Comparison of ENCODE assay signal across 17 cellular contexts in the genomic region with DNA sequence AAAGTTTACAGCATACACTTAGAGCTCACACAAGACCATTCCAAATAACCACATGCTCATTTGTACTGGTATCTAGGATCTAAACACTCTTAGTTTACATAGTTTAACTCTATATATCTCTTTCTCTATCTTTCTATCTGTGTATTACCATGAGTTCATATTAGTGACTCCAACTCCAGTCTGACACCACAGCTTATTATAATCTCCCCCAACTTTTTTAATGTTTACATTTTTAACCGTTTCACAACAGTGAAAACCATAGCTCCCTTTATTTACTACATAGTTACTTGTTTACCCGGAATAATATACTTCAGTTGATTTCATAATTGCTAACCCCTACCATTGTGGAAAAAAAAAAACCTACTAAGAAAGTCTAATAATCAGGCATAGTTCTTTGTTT.
"Had no signal": no experiment of that assay in that cellular context is flagged by ENCODE, and none has a peak within 500 bp of the region (broad histone marks: within the 10 kb centered on the region; RNA-seq: fewer than 3 reads in every experiment).

No MANE protein-coding gene starts in this region.

- H3K4me1 ChIP-seq: esophagus squamous epithelium, foreskin keratinocyte, gastroesophageal sphincter, heart left ventricle, left lung, lower lobe of right lung had no signal

- H3K9me3 ChIP-seq: esophagus squamous epithelium, lower lobe of right lung had no signal

- H3K4me3 ChIP-seq: coronary artery, dorsolateral prefrontal cortex, esophagus squamous epithelium, gastroesophageal sphincter, heart left ventricle, hepatocyte, left lung, lower lobe of right lung had no signal

- H3K79me2 ChIP-seq: hepatocyte had no signal

- H3K27me3 ChIP-seq: esophagus squamous epithelium, foreskin keratinocyte, gastroesophageal sphincter, heart left ventricle, hepatocyte, left lung had no signal

- H3K27ac ChIP-seq: coronary artery, dorsolateral prefrontal cortex, epithelial cell of prostate, esophagus squamous epithelium, foreskin keratinocyte, gastroesophageal sphincter, heart left ventricle, hepatocyte, left lung, lower lobe of right lung had no signal

- H3K4me2 ChIP-seq: hepatocyte had no signal

- H3K36me3 ChIP-seq: esophagus squamous epithelium, gastroesophageal sphincter, heart left ventricle, left lung, lower lobe of right lung had no signal

- DNase-seq: dermis blood vessel endothelial cell; dorsolateral prefrontal cortex; effector CD4-positive, alpha-beta T cell; effector memory CD4-positive, alpha-beta T cell; erythroblast; esophagus squamous epithelium; foreskin keratinocyte; heart left ventricle; left cardiac atrium; left lung; left ventricle myocardium superior; lower lobe of right lung; midbrain had no signal

- H2AFZ ChIP-seq: hepatocyte had no signal
